25 cellular contexts compared by ENCODE assay signal in genomic region chr12:110029290-110029689, GRCh38.
"Had no signal": no experiment of that assay in that cellular context is flagged by ENCODE, and none has a peak within 500 bp of the region (broad histone marks: within the 10 kb centered on the region; RNA-seq: fewer than 3 reads in every experiment).

No MANE protein-coding gene starts in this region.

- H3K4me1 Mint-ChIP-seq: activated naive CD4-positive, alpha-beta T cell treated with anti-CD3 and anti-CD28 coated beads, Interleukin-2, amount 10 ng/mL, durations not matched to agents 7 days and 5 days; T-cell had no signal

- H3K4me3 ChIP-seq: SK-N-MC had no signal

- H3K9me3 Mint-ChIP-seq: activated naive CD4-positive, alpha-beta T cell treated with anti-CD3 and anti-CD28 coated beads, Interleukin-2, amount 10 ng/mL, durations not matched to agents 7 days and 5 days; activated naive CD8-positive, alpha-beta T cell treated with anti-CD3 and anti-CD28 coated beads for 36 hours; activated T-helper 17 cell treated with anti-CD3 and anti-CD28 coated beads, Interleukin-2, amount 50 U/mL, for 72 hours; T-cell had no signal

- H3K4me3 Mint-ChIP-seq: activated naive CD4-positive, alpha-beta T cell treated with anti-CD3 and anti-CD28 coated beads, Interleukin-2, amount 10 ng/mL, durations not matched to agents 7 days and 5 days; activated naive CD8-positive, alpha-beta T cell treated with anti-CD3 and anti-CD28 coated beads for 36 hours; activated T-helper 17 cell treated with anti-CD3 and anti-CD28 coated beads, Interleukin-2, amount 50 U/mL, for 72 hours; T-cell had no signal

- ATAC-seq: activated T-helper 17 cell treated with anti-CD3 and anti-CD28 coated beads, Interleukin-2, amount 50 U/mL, for 72 hours; T-cell had no signal

- FAIRE-seq: colon, TTC549 had no signal

- H3K27me3 Mint-ChIP-seq: activated naive CD4-positive, alpha-beta T cell treated with anti-CD3 and anti-CD28 coated beads, Interleukin-2, amount 10 ng/mL, durations not matched to agents 7 days and 5 days; activated naive CD8-positive, alpha-beta T cell treated with anti-CD3 and anti-CD28 coated beads for 36 hours; activated T-helper 17 cell treated with anti-CD3 and anti-CD28 coated beads, Interleukin-2, amount 50 U/mL, for 72 hours; T-cell had no signal

- DNase-seq: activated CD4-positive, CD25-positive, alpha-beta regulatory T cell; activated gamma-delta T cell; activated naive CD4-positive, alpha-beta T cell treated with anti-CD3 and anti-CD28 coated beads, Interleukin-2, amount 10 ng/mL, durations not matched to agents 7 days and 5 days; activated naive CD8-positive, alpha-beta T cell treated with anti-CD3 and anti-CD28 coated beads for 36 hours; activated T-cell treated with anti-CD3 and anti-CD28 coated beads for 4 hours; brain microvascular endothelial cell; cerebellar nuclear complex; KG1; NCI-H1092; NCI-H1417 treated with DMSO at 0.1 percent for 48 hours; NCI-H1694; NCI-H2029; NCI-H2107; NCI-H2171 treated with DMSO at 0.1 percent for 48 hours; NCI-H226; NCI-H526; NCI-H774; SIG-M5; T-cell; T-helper 2 cell; T1000 had no signal

- H3K27ac Mint-ChIP-seq: activated naive CD4-positive, alpha-beta T cell treated with anti-CD3 and anti-CD28 coated beads, Interleukin-2, amount 10 ng/mL, durations not matched to agents 7 days and 5 days; activated naive CD8-positive, alpha-beta T cell treated with anti-CD3 and anti-CD28 coated beads for 36 hours; activated T-helper 17 cell treated with anti-CD3 and anti-CD28 coated beads, Interleukin-2, amount 50 U/mL, for 72 hours had no signal

- H3K27me3 ChIP-seq: brain microvascular endothelial cell had no signal

- H3K27ac ChIP-seq: brain microvascular endothelial cell, SK-N-MC had no signal
